41 cellular contexts compared by ENCODE assay signal in the genomic region with DNA sequence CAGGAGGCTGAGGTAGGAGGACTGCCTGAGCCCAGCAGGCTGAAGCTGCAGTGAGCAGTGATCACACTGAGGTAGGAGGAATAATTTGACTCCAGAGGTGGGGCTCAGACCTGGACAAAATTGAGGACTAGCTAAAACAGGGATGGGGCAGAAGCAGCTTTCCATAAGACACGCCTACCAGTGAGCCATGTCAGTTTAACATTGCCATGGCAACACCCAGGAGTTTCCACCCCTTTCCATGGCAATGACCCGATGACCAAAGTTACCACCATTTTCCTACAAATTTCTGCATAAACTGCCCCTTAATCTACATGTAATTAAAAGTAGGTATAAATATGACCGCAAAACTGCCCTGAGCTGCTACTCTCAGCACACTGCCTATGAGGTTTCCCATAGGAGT. TPM values are rescaled to one million over a fixed set of nuclear protein-coding genes. Genes with fewer than 3 reads are reported as not detected.
"Had no signal": no experiment of that assay in that cellular context is flagged by ENCODE, and none has a peak within 500 bp of the region (broad histone marks: within the 10 kb centered on the region; RNA-seq: fewer than 3 reads in every experiment).

No MANE protein-coding gene starts in this region.

- H3K4me1 Mint-ChIP-seq: activated naive CD4-positive, alpha-beta T cell treated with anti-CD3 and anti-CD28 coated beads, Interleukin-2, amount 10 ng/mL, durations not matched to agents 7 days and 5 days; activated naive CD4-positive, alpha-beta T cell treated with anti-CD3 and anti-CD28 coated beads, Interleukin-2, amount 50 U/mL, for 24 hours; activated naive CD8-positive, alpha-beta T cell treated with anti-CD3 and anti-CD28 coated beads for 36 hours; activated naive CD8-positive, alpha-beta T cell treated with anti-CD3 and anti-CD28 coated beads, Interleukin-2, amount 10 ng/mL, durations not matched to agents 7 days and 5 days; activated naive CD8-positive, alpha-beta T cell treated with anti-CD3 and anti-CD28 coated beads, Interleukin-2, amount 50 U/mL, for 24 hours; activated T-helper 17 cell treated with anti-CD3 and anti-CD28 coated beads, Interleukin-2, amount 50 U/mL, for 72 hours; brain; central memory CD8-positive, alpha-beta T cell had no signal

- ATAC-seq: activated naive CD4-positive, alpha-beta T cell treated with anti-CD3 and anti-CD28 coated beads, Interleukin-2, amount 50 U/mL, for 72 hours; activated naive CD8-positive, alpha-beta T cell treated with anti-CD3 and anti-CD28 coated beads, Interleukin-2, amount 50 U/mL, for 24 hours; activated T-cell treated with anti-CD3 and anti-CD28 coated beads, Interleukin-2, amount 50 U/mL, for 4 hours; activated T-cell treated with anti-CD3 and anti-CD28 coated beads, Interleukin-2, amount 50 U/mL, for 72 hours; activated T-helper 17 cell treated with anti-CD3 and anti-CD28 coated beads, Interleukin-2, amount 50 U/mL, for 72 hours; body of pancreas had no signal

- H3K4me3 ChIP-seq: adrenal gland, ascending aorta, body of pancreas, breast epithelium, cardiac muscle cell had no signal

- H3K27me3 ChIP-seq: adrenal gland, ascending aorta, body of pancreas, brain microvascular endothelial cell, breast epithelium, cardiac muscle cell had no signal

- H3K4me3 Mint-ChIP-seq: activated naive CD4-positive, alpha-beta T cell treated with anti-CD3 and anti-CD28 coated beads for 36 hours; activated naive CD4-positive, alpha-beta T cell treated with anti-CD3 and anti-CD28 coated beads, Interleukin-2, amount 10 ng/mL, durations not matched to agents 7 days and 5 days; activated naive CD4-positive, alpha-beta T cell treated with anti-CD3 and anti-CD28 coated beads, Interleukin-2, amount 50 U/mL, for 24 hours; activated naive CD8-positive, alpha-beta T cell; activated naive CD8-positive, alpha-beta T cell treated with anti-CD3 and anti-CD28 coated beads for 36 hours; activated naive CD8-positive, alpha-beta T cell treated with anti-CD3 and anti-CD28 coated beads, Interleukin-2, amount 10 ng/mL, durations not matched to agents 7 days and 5 days; activated naive CD8-positive, alpha-beta T cell treated with anti-CD3 and anti-CD28 coated beads, Interleukin-2, amount 50 U/mL, for 24 hours; activated T-cell treated with anti-CD3 and anti-CD28 coated beads, Interleukin-2, amount 50 U/mL, for 24 hours; activated T-cell treated with anti-CD3 and anti-CD28 coated beads, Interleukin-2, amount 50 U/mL, for 4 hours; activated T-cell treated with anti-CD3 and anti-CD28 coated beads, Interleukin-2, amount 50 U/mL, for 72 hours; activated T-helper 1 cell treated with anti-CD3 and anti-CD28 coated beads, Interleukin-12 subunit alpha, Interleukin-12 subunit beta, Interleukin-2, Interleukin-4 antibody, amounts not matched to agents 30 ng/mL and 10 ng/mL and 1 ng/mL, durations not matched to agents 14 hours and 24 hours and 36 hours; activated T-helper 17 cell treated with anti-CD3 and anti-CD28 coated beads, Interleukin-2, amount 50 U/mL, for 72 hours; brain; central memory CD8-positive, alpha-beta T cell had no signal

- H3K36me3 ChIP-seq: adrenal gland, ascending aorta, brain microvascular endothelial cell, breast epithelium, cardiac muscle cell had no signal

- H3K27ac ChIP-seq: adrenal gland, ascending aorta, body of pancreas, brain microvascular endothelial cell, breast epithelium, cardiac muscle cell had no signal

- H3K4me1 ChIP-seq: adrenal gland, ascending aorta, body of pancreas, breast epithelium had no signal

- H3K27ac Mint-ChIP-seq: activated naive CD4-positive, alpha-beta T cell treated with anti-CD3 and anti-CD28 coated beads for 36 hours; activated naive CD4-positive, alpha-beta T cell treated with anti-CD3 and anti-CD28 coated beads, Interleukin-2, amount 10 ng/mL, durations not matched to agents 7 days and 5 days; activated naive CD4-positive, alpha-beta T cell treated with anti-CD3 and anti-CD28 coated beads, Interleukin-2, amount 50 U/mL, for 24 hours; activated naive CD4-positive, alpha-beta T cell treated with anti-CD3 and anti-CD28 coated beads, Interleukin-2, amount 50 U/mL, for 72 hours; activated naive CD8-positive, alpha-beta T cell; activated naive CD8-positive, alpha-beta T cell treated with anti-CD3 and anti-CD28 coated beads for 36 hours; activated naive CD8-positive, alpha-beta T cell treated with anti-CD3 and anti-CD28 coated beads, Interleukin-2, amount 10 ng/mL, durations not matched to agents 7 days and 5 days; activated naive CD8-positive, alpha-beta T cell treated with anti-CD3 and anti-CD28 coated beads, Interleukin-2, amount 50 U/mL, for 24 hours; activated T-cell treated with anti-CD3 and anti-CD28 coated beads, Interleukin-2, amount 50 U/mL, for 24 hours; activated T-cell treated with anti-CD3 and anti-CD28 coated beads, Interleukin-2, amount 50 U/mL, for 72 hours; activated T-helper 1 cell treated with anti-CD3 and anti-CD28 coated beads, Interleukin-12 subunit alpha, Interleukin-12 subunit beta, Interleukin-2, Interleukin-4 antibody, amounts not matched to agents 30 ng/mL and 10 ng/mL and 1 ng/mL, durations not matched to agents 14 hours and 24 hours and 36 hours; activated T-helper 17 cell treated with anti-CD3 and anti-CD28 coated beads, Interleukin-2, amount 50 U/mL, for 72 hours; activated T-helper 2 cell treated with anti-CD3 and anti-CD28 coated beads, Interferon-gamma antibody, Interleukin-2, Interleukin-4, amounts not matched to agents 10 μg/mL and 5 μg/mL and 100 μg/mL, durations not matched to agents 14 hours and 24 hours and 36 hours; brain had no signal

- DNase-seq: activated effector memory CD4-positive, alpha-beta T cell treated with anti-CD3 and anti-CD28 coated beads, Interleukin-2, amount 50 U/mL, for 16 hours; activated effector memory CD4-positive, alpha-beta T cell treated with Interleukin-2 at 50 U/mL for 16 hours; activated gamma-delta T cell; activated gamma-delta T cell treated with Interleukin-2 at 50 U/mL for 16 hours; activated naive CD4-positive, alpha-beta T cell; activated naive CD4-positive, alpha-beta T cell treated with anti-CD3 and anti-CD28 coated beads for 36 hours; activated naive CD4-positive, alpha-beta T cell treated with anti-CD3 and anti-CD28 coated beads, Interleukin-2, amount 10 ng/mL, durations not matched to agents 7 days and 5 days; activated naive CD4-positive, alpha-beta T cell treated with anti-CD3 and anti-CD28 coated beads, Interleukin-2, amount 50 U/mL, for 16 hours; activated naive CD4-positive, alpha-beta T cell treated with Interleukin-2 at 50 U/mL for 16 hours; activated naive CD8-positive, alpha-beta T cell treated with anti-CD3 and anti-CD28 coated beads for 36 hours; activated naive CD8-positive, alpha-beta T cell treated with anti-CD3 and anti-CD28 coated beads, Interleukin-2, amount 10 ng/mL, durations not matched to agents 7 days and 5 days; activated naive CD8-positive, alpha-beta T cell treated with anti-CD3 and anti-CD28 coated beads, Interleukin-2, amount 50 U/mL, for 24 hours; activated T-cell treated with anti-CD3 and anti-CD28 coated beads, Interleukin-2, amount 50 U/mL, for 1 hour; activated T-cell treated with anti-CD3 and anti-CD28 coated beads, Interleukin-2, amount 50 U/mL, for 24 hours; activated T-cell treated with anti-CD3 and anti-CD28 coated beads, Interleukin-2, amount 50 U/mL, for 4 hours; activated T-cell treated with anti-CD3 and anti-CD28 coated beads, Interleukin-2, amount 50 U/mL, for 48 hours; activated T-cell treated with anti-CD3 and anti-CD28 coated beads, Interleukin-2, amount 50 U/mL, for 72 hours; adrenal gland; amniotic stem cell; amygdala; anterior cingulate cortex; aorta; body of pancreas; brain microvascular endothelial cell; caudate nucleus; central memory CD4-positive, alpha-beta T cell; cerebellar nuclear complex had no signal

- H3K27me3 Mint-ChIP-seq: activated naive CD4-positive, alpha-beta T cell treated with anti-CD3 and anti-CD28 coated beads, Interleukin-2, amount 10 ng/mL, durations not matched to agents 7 days and 5 days; activated naive CD4-positive, alpha-beta T cell treated with anti-CD3 and anti-CD28 coated beads, Interleukin-2, amount 50 U/mL, for 24 hours; activated naive CD8-positive, alpha-beta T cell; activated naive CD8-positive, alpha-beta T cell treated with anti-CD3 and anti-CD28 coated beads for 36 hours; activated naive CD8-positive, alpha-beta T cell treated with anti-CD3 and anti-CD28 coated beads, Interleukin-2, amount 10 ng/mL, durations not matched to agents 7 days and 5 days; activated naive CD8-positive, alpha-beta T cell treated with anti-CD3 and anti-CD28 coated beads, Interleukin-2, amount 50 U/mL, for 24 hours; activated T-cell treated with anti-CD3 and anti-CD28 coated beads, Interleukin-2, amount 50 U/mL, for 24 hours; activated T-helper 17 cell treated with anti-CD3 and anti-CD28 coated beads, Interleukin-2, amount 50 U/mL, for 72 hours; brain; central memory CD8-positive, alpha-beta T cell had no signal

- FAIRE-seq: astrocyte, bronchial epithelial cell had no signal

RNA-seq across cellular contexts. Expression of a gene that starts 54.5 kb away (rescaled TPM):
- total RNA-seq: activated T-cell treated with anti-CD3 and anti-CD28 coated beads, Interleukin-2, amount 50 U/mL, for 4 hours; activated T-helper 1 cell treated with anti-CD3 and anti-CD28 coated beads, Interleukin-12 subunit alpha, Interleukin-12 subunit beta, Interleukin-2, Interleukin-4 antibody, amounts not matched to agents 30 ng/mL and 10 ng/mL and 1 ng/mL, durations not matched to agents 14 hours and 24 hours and 36 hours; activated T-helper 2 cell treated with anti-CD3 and anti-CD28 coated beads, Interferon-gamma antibody, Interleukin-2, Interleukin-4, amounts not matched to agents 10 μg/mL and 5 μg/mL and 100 μg/mL, durations not matched to agents 14 hours and 24 hours and 36 hours; adrenal gland; aorta; ascending aorta; astrocyte; body of pancreas; breast epithelium; chondrocyte had no signal
- polyA plus RNA-seq: aorta had no signal
